ENCODE assay signal across 9 cellular contexts in the genomic region with DNA sequence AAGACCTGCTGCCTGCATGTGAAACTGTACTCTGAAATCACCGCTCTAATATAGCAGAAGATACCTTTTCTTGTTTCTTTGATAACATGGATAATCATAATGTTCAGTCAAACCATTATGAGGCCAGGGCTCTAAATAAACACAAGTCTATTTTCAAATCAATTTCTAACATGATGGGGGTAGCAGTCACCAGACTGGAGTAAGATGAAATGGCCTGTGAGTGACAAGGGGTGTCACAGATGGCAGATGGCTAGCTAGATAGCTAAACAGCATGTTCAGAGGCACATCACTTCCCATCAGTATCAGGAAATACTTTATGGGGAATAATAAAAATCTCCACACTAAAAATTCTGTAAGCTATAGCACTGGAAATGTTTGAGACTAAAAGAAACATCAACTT.
DNase-seq lines count a peak whose midpoint lies in the region; ATAC-seq lines count a peak whose summit lies in the region.
"Had no signal": no experiment of that assay in that cellular context is flagged by ENCODE, and none has a peak within 500 bp of the region (broad histone marks: within the 10 kb centered on the region; RNA-seq: fewer than 3 reads in every experiment).

No MANE protein-coding gene starts in this region.

- peak overlapping the region; percentile 51 for H3K27ac Mint-ChIP-seq in dendritic cell treated with granulocyte-macrophage colony-stimulating factor and Interleukin-4, amounts not matched to agents 40 ng/mL and 50 ng/mL, for 4 days
- no peak overlapping the region for H3K27ac Mint-ChIP-seq in T-helper 2 cell treated with Interferon-gamma antibody and Interleukin-4, amounts not matched to agents 5 μg/mL and 100 μg/mL, for 36 hours

- intact Hi-C loops in dendritic cell treated with granulocyte-macrophage colony-stimulating factor and Interleukin-4, amounts not matched to agents 40 ng/mL and 50 ng/mL, for 4 days (cut with micrococcal nuclease): no loop called here

- DNase-seq in NCI-H187 treated with DMSO at 0.1 percent for 48 hours (lab: John Stamatoyannopoulos, UW) (no peak), globus pallidus (ENCODE audit: low spot score) (no peak), OCI-M1 (lab: John Stamatoyannopoulos, UW) (no peak)
- DNase-seq in T-helper 2 cell treated with Interferon-gamma antibody and Interleukin-4, amounts not matched to agents 5 μg/mL and 100 μg/mL, for 36 hours (ENCODE audit: low spot score): no peak
- DNase-seq: GDM1 had no signal

- H3K4me3 Mint-ChIP-seq in dendritic cell treated with granulocyte-macrophage colony-stimulating factor and Interleukin-4, amounts not matched to agents 40 ng/mL and 50 ng/mL, for 4 days: no peak overlapping the region
- H3K4me3 Mint-ChIP-seq in T-helper 2 cell treated with Interferon-gamma antibody and Interleukin-4, amounts not matched to agents 5 μg/mL and 100 μg/mL, for 36 hours: no peak overlapping the region

- no peaks in the 10 kb centered on the region for H3K9me3 Mint-ChIP-seq in dendritic cell treated with granulocyte-macrophage colony-stimulating factor and Interleukin-4, amounts not matched to agents 40 ng/mL and 50 ng/mL, for 4 days
- H3K9me3 Mint-ChIP-seq in T-helper 2 cell treated with Interferon-gamma antibody and Interleukin-4, amounts not matched to agents 5 μg/mL and 100 μg/mL, for 36 hours: no peaks in the 10 kb centered on the region

- peaks cover 63% of the 10 kb centered on the region for H3K4me1 Mint-ChIP-seq in dendritic cell treated with granulocyte-macrophage colony-stimulating factor and Interleukin-4, amounts not matched to agents 40 ng/mL and 50 ng/mL, for 4 days (ENCODE audit: low read depth)
- peaks cover 47% of the 10 kb centered on the region for H3K4me1 Mint-ChIP-seq in T-helper 2 cell treated with Interferon-gamma antibody and Interleukin-4, amounts not matched to agents 5 μg/mL and 100 μg/mL, for 36 hours (ENCODE audit: low read depth)

- ATAC-seq in GM18502 (IDR thresholded peaks at IDR 0.05; ENCODE audit: poor library complexity, unreplicated experiment) (peak; percentile 44), GM19455 (IDR thresholded peaks at IDR 0.05; ENCODE audit: unreplicated experiment) (peak; percentile 41), HG03280 (IDR thresholded peaks at IDR 0.05; ENCODE audit: unreplicated experiment) (peak; percentile 47)

- H3K36me3 Mint-ChIP-seq in dendritic cell treated with granulocyte-macrophage colony-stimulating factor and Interleukin-4, amounts not matched to agents 40 ng/mL and 50 ng/mL, for 4 days (ENCODE audit: low read depth): peaks cover 5% of the 10 kb centered on the region
- peaks cover 12% of the 10 kb centered on the region for H3K36me3 Mint-ChIP-seq in T-helper 2 cell treated with Interferon-gamma antibody and Interleukin-4, amounts not matched to agents 5 μg/mL and 100 μg/mL, for 36 hours (ENCODE audit: low read depth)

- H3K27me3 Mint-ChIP-seq in dendritic cell treated with granulocyte-macrophage colony-stimulating factor and Interleukin-4, amounts not matched to agents 40 ng/mL and 50 ng/mL, for 4 days: no peaks in the 10 kb centered on the region
- no peaks in the 10 kb centered on the region for H3K27me3 Mint-ChIP-seq in T-helper 2 cell treated with Interferon-gamma antibody and Interleukin-4, amounts not matched to agents 5 μg/mL and 100 μg/mL, for 36 hours (ENCODE audit: low read depth)
